Comparison of ENCODE assay signal across 8 cellular contexts in the genomic region with DNA sequence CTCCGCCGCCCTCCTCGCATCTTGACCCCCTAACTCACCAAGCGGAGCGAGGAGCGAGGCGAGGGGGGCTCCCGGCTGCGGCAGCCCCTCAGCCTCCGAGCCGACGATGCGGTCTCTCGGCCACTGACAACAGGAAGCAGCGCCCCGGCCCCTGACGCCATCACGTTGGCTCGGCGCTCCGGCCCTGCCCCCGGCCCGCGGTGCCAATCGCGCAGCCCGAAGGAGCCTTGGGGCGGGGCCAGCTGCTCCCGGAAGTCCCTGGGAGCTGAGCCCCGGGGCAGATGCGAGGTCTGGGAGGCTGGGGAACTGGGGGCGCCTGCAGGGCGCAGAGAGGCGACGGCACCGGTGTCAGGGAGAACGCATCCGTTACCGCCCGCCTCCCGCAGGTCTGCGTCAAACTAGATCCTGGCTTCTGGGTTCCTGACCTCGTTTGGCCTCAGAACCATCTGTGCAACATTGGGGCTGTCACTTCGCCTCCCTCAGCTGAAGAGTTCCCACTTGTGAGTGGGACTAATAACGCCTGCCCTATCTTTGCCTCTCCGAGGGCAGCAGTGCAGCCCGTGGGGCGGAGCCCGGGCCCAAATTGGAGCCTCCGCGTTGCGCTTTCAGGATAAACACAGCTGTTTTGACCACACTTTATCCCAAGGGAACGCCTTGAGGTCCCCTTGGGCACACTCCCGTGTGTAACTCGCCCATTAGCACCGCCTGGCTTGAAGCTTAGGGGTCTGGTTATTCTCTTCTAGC.
DNase-seq lines count a peak whose midpoint lies in the region; ATAC-seq and TF ChIP-seq lines count a peak whose summit lies in the region.
"Not testable (repeated sequence)": the region's sequence is repeated elsewhere in the genome, so short reads cannot be mapped to it uniquely, and the experiment has no call there.

No MANE protein-coding gene starts in this region.

- not testable (repeated sequence) for H3K27me3 Mint-ChIP-seq in progenitor cell of endocrine pancreas, type B pancreatic cell

- H3K9me3 ChIP-seq in right atrium auricular region, result not testable (repeated sequence)

- not testable (repeated sequence) for H3K36me3 Mint-ChIP-seq in progenitor cell of endocrine pancreas (ENCODE audit: insufficient read depth); type B pancreatic cell

- TF ChIP-seq CTCF in GM13976 (IDR thresholded peaks at IDR 0.05; ENCODE audit: borderline replicate concordance, control extremely low read depth, extremely low read depth, insufficient read depth, missing control alignments); right atrium auricular region (IDR thresholded peaks at IDR 0.05); progenitor cell of endocrine pancreas (IDR thresholded peaks at IDR 0.05; ENCODE audit: unreplicated experiment); type B pancreatic cell (conservative IDR thresholded peaks at IDR 0.05): not testable (repeated sequence)

- not testable (repeated sequence) for H3K27me3 ChIP-seq in right atrium auricular region

- H3K27ac Mint-ChIP-seq in progenitor cell of endocrine pancreas (peak overlapping the region; percentile 94), type B pancreatic cell (peak overlapping the region; percentile 86)

- H3K4me3 Mint-ChIP-seq in progenitor cell of endocrine pancreas (ENCODE audit: low read depth) (peak overlapping the region; percentile 88), type B pancreatic cell (peak overlapping the region; percentile 95)

- peak overlapping the region; percentile 75 for H3K4me3 ChIP-seq in right atrium auricular region

- in situ Hi-C loops in GM13976 (cut with MboI; ENCODE audit: low sequenced_read_pairs, unreplicated experiment), result not testable (repeated sequence)

- H3K9me3 Mint-ChIP-seq in progenitor cell of endocrine pancreas (ENCODE audit: low read depth); type B pancreatic cell: not testable (repeated sequence)

- H3K4me1 Mint-ChIP-seq in progenitor cell of endocrine pancreas (ENCODE audit: low read depth); type B pancreatic cell (ENCODE audit: unreplicated experiment): not testable (repeated sequence)

- H3K36me3 ChIP-seq in right atrium auricular region, result not testable (repeated sequence)

- peak overlapping the region; percentile 78 to 88 for H3K27ac ChIP-seq in right atrium auricular region

- DNase-seq in GM13976 (ENCODE audit: low spot score) (peak; percentile 88), NCI-H1105 treated with DMSO at 0.1 percent for 48 hours (lab: John Stamatoyannopoulos, UW) (peak; percentile 55), T-helper 2 cell (peak; percentile 67 to 92 (median 79)), anterior cingulate cortex (lab: John Stamatoyannopoulos, UW) (peak in 55 of 58 donors; percentile 17 to 91 (median 73)), right atrium auricular region (ENCODE audit: low spot score) (peak; percentile 90), progenitor cell of endocrine pancreas (ENCODE audit: low spot score, unreplicated experiment) (peak; percentile 66), type B pancreatic cell (ENCODE audit: extremely low spot score, unreplicated experiment) (peak; percentile 90)

- H3K4me1 ChIP-seq in right atrium auricular region, result not testable (repeated sequence)

- ATAC-seq in HG02759 (IDR thresholded peaks at IDR 0.05; ENCODE audit: unreplicated experiment), result peak; percentile 98

Comparison
In these comparisons a context has a peak if more than half of its experiments do, and no peak if none do; other contexts are left out.
1. Peak in every context shown above with its lines: DNase-seq, ATAC-seq, H3K4me3 ChIP-seq and H3K27ac ChIP-seq.